In the genomic region with DNA sequence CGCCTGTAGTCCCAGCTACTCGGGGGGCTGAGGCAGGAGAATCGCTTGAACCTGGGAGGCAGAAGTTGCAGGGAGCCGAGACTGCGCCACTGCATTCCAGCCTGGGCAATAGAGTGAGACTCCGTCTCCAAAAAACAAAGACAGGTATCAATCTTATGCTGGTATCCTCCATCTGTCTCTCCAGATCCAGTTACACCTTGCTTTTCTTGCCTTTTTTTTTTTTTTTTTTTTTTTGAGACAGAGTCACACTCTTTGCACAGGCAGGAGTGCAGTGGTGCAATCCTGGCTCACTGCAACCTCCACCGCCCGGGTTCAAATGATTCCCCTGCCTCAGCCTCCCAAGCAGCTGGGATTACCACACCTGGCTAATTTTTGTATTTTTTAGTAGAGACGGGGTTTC, we compare ENCODE assay signal across 7 cellular contexts. TPM values are rescaled to one million over a fixed set of nuclear protein-coding genes. Genes with fewer than 3 reads are reported as not detected.
DNase-seq lines count a peak whose midpoint lies in the region; TF ChIP-seq lines count a peak whose summit lies in the region.
"Not testable (repeated sequence)": the region's sequence is repeated elsewhere in the genome, so short reads cannot be mapped to it uniquely, and the experiment has no call there.

No MANE protein-coding gene starts in this region.

- not testable (repeated sequence) for H3K36me3 Mint-ChIP-seq in CD8-positive, alpha-beta memory T cell; activated CD4-positive, alpha-beta T cell treated with anti-CD3 and anti-CD28 coated beads, Interleukin-2, amount 10 ng/mL, durations not matched to agents 24 days and 14 days (ENCODE audit: low read depth); endodermal cell (ENCODE audit: low read depth); nephron progenitor cell (ENCODE audit: low read depth)
- peaks cover 13% of the 10 kb centered on the region for H3K36me3 Mint-ChIP-seq in activated naive CD4-positive, alpha-beta T cell treated with anti-CD3 and anti-CD28 coated beads, Interleukin-2, amount 10 ng/mL, durations not matched to agents 7 days and 5 days

- not testable (repeated sequence) for H3K27me3 ChIP-seq in CD8-positive, alpha-beta memory T cell (ENCODE audit: insufficient read depth, low read length, poor library complexity, severe bottlenecking); HL-60 (ENCODE audit: insufficient read depth, poor library complexity, severe bottlenecking); NT2/D1 (ENCODE audit: insufficient read depth, insufficient read length); endodermal cell (ENCODE audit: control insufficient read depth, insufficient read depth, low read length, poor library complexity, severe bottlenecking)

- WGBS in endodermal cell (ENCODE audit: insufficient coverage in 1 of 2, insufficient read length in 1 of 2), 2 experiments = 70 to 77% methylated on average over 8 to 9 of the region's 9 CpGs

- H3K9ac ChIP-seq in NT2/D1 (ENCODE audit: insufficient read length, low read depth) = peak overlapping the region; percentile 23
- peak overlapping the region; percentile 42 for H3K9ac ChIP-seq in endodermal cell (ENCODE audit: extremely low read depth, low read length, poor library complexity, severe bottlenecking)

- H3K4me1 Mint-ChIP-seq in CD8-positive, alpha-beta memory T cell = peaks cover 89 to 100% (median 99%) of the 10 kb centered on the region in 3 donors
- H3K4me1 Mint-ChIP-seq in activated CD4-positive, alpha-beta T cell treated with anti-CD3 and anti-CD28 coated beads, Interleukin-2, amount 10 ng/mL, durations not matched to agents 24 days and 14 days = peaks cover 82% of the 10 kb centered on the region
- H3K4me1 Mint-ChIP-seq in activated naive CD4-positive, alpha-beta T cell treated with anti-CD3 and anti-CD28 coated beads, Interleukin-2, amount 10 ng/mL, durations not matched to agents 7 days and 5 days = peaks cover 91% of the 10 kb centered on the region
- peaks cover 57% of the 10 kb centered on the region for H3K4me1 Mint-ChIP-seq in endodermal cell
- peaks cover 94% of the 10 kb centered on the region for H3K4me1 Mint-ChIP-seq in nephron progenitor cell

- H3K4me1 ChIP-seq in CD8-positive, alpha-beta memory T cell (ENCODE audit: insufficient read depth, low read length) = peaks cover 85% of the 10 kb centered on the region
- peaks cover 19% of the 10 kb centered on the region for H3K4me1 ChIP-seq in NT2/D1 (ENCODE audit: insufficient read depth, insufficient read length)
- not testable (repeated sequence) for H3K4me1 ChIP-seq in endodermal cell (ENCODE audit: control insufficient read depth, insufficient read depth, low read length)

- TF ChIP-seq CTCF in HL-60 (IDR thresholded peaks at IDR 0.05; ENCODE audit: insufficient read depth, low read length); endodermal cell (conservative IDR thresholded peaks at IDR 0.05); nephron progenitor cell (IDR thresholded peaks at IDR 0.05): not testable (repeated sequence)

- intact Hi-C loops in activated CD4-positive, alpha-beta T cell treated with anti-CD3 and anti-CD28 coated beads, Interleukin-2, amount 10 ng/mL, durations not matched to agents 24 days and 14 days (cut with micrococcal nuclease) = loop anchor here (2.0 kb wide), 3 partner anchors 24 to 48 kb away; no protein-coding TSS in a partner anchor

- H3K36me3 ChIP-seq in CD8-positive, alpha-beta memory T cell (ENCODE audit: insufficient read depth, low read length); NT2/D1 (ENCODE audit: insufficient read depth, insufficient read length, low read length); endodermal cell (ENCODE audit: control insufficient read depth, insufficient read depth, low read length): not testable (repeated sequence)

- POLR2A ChIA-PET in CD8-positive, alpha-beta memory T cell (lab: Charles Lee) = interaction anchor here (1.2 kb wide), 1 partner anchor 57 kb away, joined by 4 read pairs; the partner anchor contains the start of gene SLC25A19

- H3K27me3 Mint-ChIP-seq in CD8-positive, alpha-beta memory T cell; activated CD4-positive, alpha-beta T cell treated with anti-CD3 and anti-CD28 coated beads, Interleukin-2, amount 10 ng/mL, durations not matched to agents 24 days and 14 days; activated naive CD4-positive, alpha-beta T cell treated with anti-CD3 and anti-CD28 coated beads, Interleukin-2, amount 10 ng/mL, durations not matched to agents 7 days and 5 days; endodermal cell (ENCODE audit: insufficient read depth); nephron progenitor cell (ENCODE audit: low read depth, poor library complexity): not testable (repeated sequence)

- CTCF ChIA-PET in CD8-positive, alpha-beta memory T cell (lab: Charles Lee) = interaction anchor here (0.8 to 3.6 kb wide), 6 partner anchors 9 to 59 kb away, joined by 3 to 18 read pairs (median 4); partner anchors contain the start of genes GRB2 and SLC25A19
- CTCF ChIA-PET in activated naive CD4-positive, alpha-beta T cell treated with anti-CD3 and anti-CD28 coated beads, Interleukin-2, amount 10 ng/mL, durations not matched to agents 7 days and 5 days (lab: Charles Lee) = interaction anchor here (0.8 to 1.6 kb wide), 4 partner anchors 10 to 48 kb away, joined by 3 to 5 read pairs (median 3); no protein-coding TSS in a partner anchor

- not testable (repeated sequence) for H3K4me3 ChIP-seq in CD8-positive, alpha-beta memory T cell (ENCODE audit: low read length); HL-60 (replicated peaks; ENCODE audit: insufficient read depth, low read length); NT2/D1 (ENCODE audit: insufficient read length, low read depth); endodermal cell (ENCODE audit: low read length)

- H3K27ac ChIP-seq in CD8-positive, alpha-beta memory T cell (ENCODE audit: low read depth, low read length) = peak overlapping the region; percentile 11
- peak overlapping the region; percentile 57 for H3K27ac ChIP-seq in HL-60 (replicated peaks)
- not testable (repeated sequence) for H3K27ac ChIP-seq in endodermal cell (ENCODE audit: low read depth, low read length)

- H3K27ac Mint-ChIP-seq in CD8-positive, alpha-beta memory T cell = peak overlapping the region in 7 of 8 donors; percentile 69 to 98 (median 90)
- peak overlapping the region; percentile 82 for H3K27ac Mint-ChIP-seq in activated CD4-positive, alpha-beta T cell treated with anti-CD3 and anti-CD28 coated beads, Interleukin-2, amount 10 ng/mL, durations not matched to agents 24 days and 14 days
- H3K27ac Mint-ChIP-seq in activated naive CD4-positive, alpha-beta T cell treated with anti-CD3 and anti-CD28 coated beads, Interleukin-2, amount 10 ng/mL, durations not matched to agents 7 days and 5 days = peak overlapping the region; percentile 92
- peak overlapping the region; percentile 88 for H3K27ac Mint-ChIP-seq in endodermal cell
- H3K27ac Mint-ChIP-seq in nephron progenitor cell = peak overlapping the region; percentile 93

- peak overlapping the region; percentile 6 to 88 (median 79) for H3K4me3 Mint-ChIP-seq in CD8-positive, alpha-beta memory T cell
- peak overlapping the region; percentile 73 for H3K4me3 Mint-ChIP-seq in activated CD4-positive, alpha-beta T cell treated with anti-CD3 and anti-CD28 coated beads, Interleukin-2, amount 10 ng/mL, durations not matched to agents 24 days and 14 days
- H3K4me3 Mint-ChIP-seq in activated naive CD4-positive, alpha-beta T cell treated with anti-CD3 and anti-CD28 coated beads, Interleukin-2, amount 10 ng/mL, durations not matched to agents 7 days and 5 days = peak overlapping the region; percentile 68
- H3K4me3 Mint-ChIP-seq in endodermal cell = peak overlapping the region; percentile 21
- H3K4me3 Mint-ChIP-seq in nephron progenitor cell = peak overlapping the region; percentile 61

- H3K9me3 Mint-ChIP-seq in CD8-positive, alpha-beta memory T cell; activated CD4-positive, alpha-beta T cell treated with anti-CD3 and anti-CD28 coated beads, Interleukin-2, amount 10 ng/mL, durations not matched to agents 24 days and 14 days; activated naive CD4-positive, alpha-beta T cell treated with anti-CD3 and anti-CD28 coated beads, Interleukin-2, amount 10 ng/mL, durations not matched to agents 7 days and 5 days; endodermal cell; nephron progenitor cell: not testable (repeated sequence)

- not testable (repeated sequence) for DNase-seq in CD8-positive, alpha-beta memory T cell; NT2/D1 (ENCODE audit: low read depth, low spot score); activated CD4-positive, alpha-beta T cell treated with anti-CD3 and anti-CD28 coated beads, Interleukin-2, amount 10 ng/mL, durations not matched to agents 24 days and 14 days; activated naive CD4-positive, alpha-beta T cell treated with anti-CD3 and anti-CD28 coated beads, Interleukin-2, amount 10 ng/mL, durations not matched to agents 7 days and 5 days; endodermal cell; nephron progenitor cell
- peak in 1 of 2 experiments; percentile 51 for DNase-seq in HL-60 (ENCODE audit: low read depth in 1 of 2, low spot score in 1 of 2)

- H3K9me3 ChIP-seq in CD8-positive, alpha-beta memory T cell (ENCODE audit: low read length); NT2/D1 (ENCODE audit: insufficient read depth, low read length); endodermal cell (ENCODE audit: control insufficient read depth, low read length): not testable (repeated sequence)

RNA-seq across cellular contexts. Expression of gene SLC25A19, which starts 57.1 kb away (rescaled TPM):
- total RNA-seq in CD8-positive, alpha-beta memory T cell = 100 to 1,000 TPM; 119 to 126 TPM
- 15.5 TPM for polyA plus RNA-seq in CD8-positive, alpha-beta memory T cell
- total RNA-seq in activated CD4-positive, alpha-beta T cell treated with anti-CD3 and anti-CD28 coated beads, Interleukin-2, amount 10 ng/mL, durations not matched to agents 24 days and 14 days = 131 and 132 TPM in 2 replicates
- 10 to 100 TPM; 10.6 to 10.7 TPM for total RNA-seq in endodermal cell
- 7.9 TPM for polyA plus RNA-seq in endodermal cell (2013, experiment 1 of 2)
- 6.2 TPM for polyA plus RNA-seq in endodermal cell (2013, experiment 2 of 2)

RNA-seq across cellular contexts. Expression of gene GRB2, which starts 59.1 kb away (rescaled TPM):
- 100 to 1,000 TPM; 180 to 189 TPM for total RNA-seq in CD8-positive, alpha-beta memory T cell
- polyA plus RNA-seq in CD8-positive, alpha-beta memory T cell = 158 TPM
- total RNA-seq in activated CD4-positive, alpha-beta T cell treated with anti-CD3 and anti-CD28 coated beads, Interleukin-2, amount 10 ng/mL, durations not matched to agents 24 days and 14 days = 172 and 182 TPM in 2 replicates
- total RNA-seq in endodermal cell = 10 to 100 TPM; 85.5 to 86.6 TPM
- polyA plus RNA-seq in endodermal cell (2013, experiment 1 of 2) = 68.0 TPM
- polyA plus RNA-seq in endodermal cell (2013, experiment 2 of 2) = 56.4 TPM

Comparison
In these comparisons a context has a peak if more than half of its experiments do, and no peak if none do; other contexts are left out.
1. H3K4me3 Mint-ChIP-seq: peak in every context shown above with its lines; median percentile 79 in CD8-positive, alpha-beta memory T cell; 73 in activated CD4-positive, alpha-beta T cell treated with anti-CD3 and anti-CD28 coated beads, Interleukin-2, amount 10 ng/mL, durations not matched to agents 24 days and 14 days; 68 in activated naive CD4-positive, alpha-beta T cell treated with anti-CD3 and anti-CD28 coated beads, Interleukin-2, amount 10 ng/mL, durations not matched to agents 7 days and 5 days; 61 in nephron progenitor cell; 21 in endodermal cell.
2. RNA of gene SLC25A19, which starts 57.1 kb away (total RNA-seq): 131 to 132 TPM in activated CD4-positive, alpha-beta T cell treated with anti-CD3 and anti-CD28 coated beads, Interleukin-2, amount 10 ng/mL, durations not matched to agents 24 days and 14 days and 119 to 126 TPM in CD8-positive, alpha-beta memory T cell; 10.6 to 10.7 TPM in endodermal cell; every median in the first group is over 10 times any median in the second.
3. Peak in every context shown above with its lines, with median percentiles within 50 percentile points of each other: H3K27ac Mint-ChIP-seq.